Comparison of ENCODE assay signal across 13 cellular contexts in the genomic region with DNA sequence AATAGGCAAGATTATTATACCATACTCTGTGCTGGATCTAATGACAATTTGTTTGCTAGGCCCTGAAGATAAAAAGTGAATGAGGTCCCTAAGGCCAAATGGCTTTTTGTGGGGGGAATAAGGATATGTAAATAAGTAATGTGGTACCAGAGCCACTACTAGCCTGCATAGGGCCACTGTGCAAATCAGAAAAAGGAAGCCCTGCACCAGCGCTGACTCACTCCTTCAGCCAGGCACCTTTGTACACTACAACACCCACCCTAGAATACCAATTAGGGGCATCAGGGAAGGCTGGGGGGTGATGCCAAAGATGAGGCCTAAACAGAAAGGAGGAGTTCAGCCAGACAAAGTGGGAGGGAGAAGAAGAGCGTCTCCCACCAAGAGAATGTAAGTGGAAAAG.
DNase-seq lines count a peak whose midpoint lies in the region; ATAC-seq and TF ChIP-seq lines count a peak whose summit lies in the region.
"Had no signal": no experiment of that assay in that cellular context is flagged by ENCODE, and none has a peak within 500 bp of the region (broad histone marks: within the 10 kb centered on the region; RNA-seq: fewer than 3 reads in every experiment).

No MANE protein-coding gene starts in this region.

- peak; percentile 14 for DNase-seq in GM12865 (ENCODE audit: low read depth)
- DNase-seq in left lung = no peak
- DNase-seq in GM19238 (ENCODE audit: insufficient read length, low spot score) = no peak
- no peak for DNase-seq in WERI-Rb-1
- DNase-seq: activated CD4-positive, alpha-beta T cell treated with anti-CD3 and anti-CD28 coated beads for 48 hours; DND-41; kidney glomerular epithelial cell; NCI-H187 had no signal

- H3K27ac ChIP-seq in left lung (no peak overlapping the region), WERI-Rb-1 (no peak overlapping the region)

- ATAC-seq in GM19351 (IDR thresholded peaks at IDR 0.05; ENCODE audit: unreplicated experiment) = peak; percentile 45
- peak; percentile 38 for ATAC-seq in HG03571 (IDR thresholded peaks at IDR 0.05; ENCODE audit: unreplicated experiment)
- ATAC-seq in left lung = peak; percentile 11
- ATAC-seq in HG02970 (IDR thresholded peaks at IDR 0.05; ENCODE audit: low FRiP score, unreplicated experiment) = no peak
- ATAC-seq in HG02623 (IDR thresholded peaks at IDR 0.05; ENCODE audit: unreplicated experiment) = no peak
- ATAC-seq: esophagus mucosa had no signal

- peaks cover 12 to 28% of the 10 kb centered on the region in 2 donors for H3K4me1 ChIP-seq in left lung

- no peak overlapping the region for H3K4me3 ChIP-seq in GM12865 (ENCODE audit: low read depth, low read length)
- H3K4me3 ChIP-seq in left lung = no peak overlapping the region
- no peak overlapping the region for H3K4me3 ChIP-seq in WERI-Rb-1 (ENCODE audit: low read depth, low read length)

- H3K9me3 ChIP-seq in left lung = no peaks in the 10 kb centered on the region
- H3K9me3 ChIP-seq in WERI-Rb-1 (ENCODE audit: severe bottlenecking) = no peaks in the 10 kb centered on the region

- no peaks in the 10 kb centered on the region for H3K27me3 ChIP-seq in left lung
- no peaks in the 10 kb centered on the region for H3K27me3 ChIP-seq in WERI-Rb-1 (ENCODE audit: insufficient read depth, low read depth, severe bottlenecking)

- TF ChIP-seq CTCF in GM12865 (IDR thresholded peaks at IDR 0.05; ENCODE audit: insufficient read depth, low read depth, low read length, missing control alignments) (no peak), left lung (IDR thresholded peaks at IDR 0.05) (no peak), WERI-Rb-1 (IDR thresholded peaks at IDR 0.05; ENCODE audit: low read depth, low read length) (no peak)

- intact Hi-C loops in left lung (cut with DNase I) = no loop called here

- no peaks in the 10 kb centered on the region for H3K36me3 ChIP-seq in left lung
- H3K36me3 ChIP-seq in WERI-Rb-1 = no peaks in the 10 kb centered on the region

Comparison
In these comparisons a context has a peak if more than half of its experiments do, and no peak if none do; other contexts are left out.
1. ATAC-seq: peak in GM19351 (single experiment), HG03571 (single experiment) and left lung (single experiment); none in HG02970 (single experiment) and HG02623 (single experiment).